In the genomic region with DNA sequence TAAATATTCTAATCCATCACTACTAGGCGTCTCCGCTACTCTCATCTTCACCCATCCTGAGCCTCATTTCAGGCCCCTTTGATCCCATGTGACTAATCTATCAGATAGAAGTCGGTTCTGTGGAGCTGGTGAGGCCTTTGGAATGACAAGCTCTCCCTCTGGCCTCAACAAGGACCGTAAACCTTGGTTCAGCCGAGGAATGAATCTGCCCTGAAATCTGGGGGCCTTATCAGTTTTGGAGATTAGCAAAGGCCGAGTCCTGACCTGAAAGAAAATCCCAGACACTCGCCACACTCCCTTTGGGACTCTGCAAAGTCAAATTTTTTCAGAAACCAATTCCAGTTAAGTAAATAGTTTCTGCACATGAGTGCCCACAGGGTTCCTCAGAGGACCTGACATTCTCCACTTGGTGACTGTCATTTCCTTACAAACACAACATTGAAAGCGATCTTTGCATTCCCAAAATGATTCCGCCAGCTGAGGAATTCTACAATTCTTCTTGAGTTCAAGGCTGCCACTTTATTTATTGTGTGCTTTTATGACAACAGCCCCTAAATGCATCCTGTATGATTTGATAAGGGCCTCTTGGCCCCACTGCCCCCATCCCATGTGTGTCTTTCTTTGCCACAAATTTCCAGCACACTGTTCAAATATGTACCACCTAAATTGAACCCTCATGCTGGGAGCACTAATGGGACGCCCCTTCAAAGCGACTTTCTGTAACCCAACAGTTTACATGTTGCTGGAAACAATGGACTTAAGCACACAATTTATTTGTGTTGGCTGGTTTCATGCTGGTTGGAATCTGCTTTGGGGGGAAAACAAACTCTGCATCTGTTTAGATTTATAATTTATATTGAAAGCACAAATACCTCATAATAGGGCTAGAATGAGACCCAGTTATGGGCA, we compare ENCODE assay signal across 28 cellular contexts. TPM values are rescaled to one million over a fixed set of nuclear protein-coding genes. Genes with fewer than 3 reads are reported as not detected.
DNase-seq lines count a peak whose midpoint lies in the region; ATAC-seq, FAIRE-seq and TF ChIP-seq lines count a peak whose summit lies in the region.
"Had no signal": no experiment of that assay in that cellular context is flagged by ENCODE, and none has a peak within 500 bp of the region (broad histone marks: within the 10 kb centered on the region; RNA-seq: fewer than 3 reads in every experiment).

No MANE protein-coding gene starts in this region.

- TF ChIP-seq RAD21 in GM12878 (IDR thresholded peaks at IDR 0.05; ENCODE audit: insufficient read depth, low read depth, low read length): no peak

- DNase-seq in ELF-1 (ENCODE audit: low read depth, low spot score): peak; percentile 55
- peak; percentile 62 for DNase-seq in NCI-H146 treated with DMSO at 0.1 percent for 48 hours (lab: John Stamatoyannopoulos, UW; ENCODE audit: unreplicated experiment)
- DNase-seq in GM12878 (ENCODE audit: low read depth, low spot score): no peak
- no peak for DNase-seq in NCI-H187 treated with DMSO at 0.1 percent for 48 hours (lab: John Stamatoyannopoulos, UW)
- no peak for DNase-seq in SK-N-DZ (ENCODE audit: low spot score)
- no peak for DNase-seq in stimulated activated CD4-positive, alpha-beta T cell treated with anti-CD3 and anti-CD28 coated beads, Interleukin-12 subunit alpha, Interleukin-12 subunit beta, amount 100 ng/mL, for 4 hours
- DNase-seq: activated CD4-positive, alpha-beta T cell treated with anti-CD3 and anti-CD28 coated beads for 4 hours; activated effector memory CD4-positive, alpha-beta T cell treated with Interleukin-2 at 50 U/mL for 16 hours; activated T-cell treated with anti-CD3 and anti-CD28 coated beads for 4 hours; aorta; central memory CD4-positive, alpha-beta T cell; dermis blood vessel endothelial cell; left ventricle myocardium superior; MM.1S; natural killer cell; ovary; retina; substantia nigra; upper lobe of right lung had no signal

- RAD21 ChIA-PET in GM12878 (lab: Charles Lee; ENCODE audit: unreplicated experiment): no interaction called here

- 33% methylated on average over 11 of the region's 11 CpGs for WGBS in GM12878 (ENCODE audit: insufficient coverage, insufficient replicate concordance, low lambda C conversion rate, missing lambda C conversion rate)

- H3K4me1 Mint-ChIP-seq in nephron: peaks cover 20% of the 10 kb centered on the region
- H3K4me1 Mint-ChIP-seq: natural killer cell had no signal

- no peaks in the 10 kb centered on the region for H3K36me3 Mint-ChIP-seq in nephron (ENCODE audit: low read depth)
- H3K36me3 Mint-ChIP-seq: activated naive CD8-positive, alpha-beta T cell; natural killer cell had no signal

- no peak for FAIRE-seq in GM12878 (lab: Jason Lieb, UNC)
- FAIRE-seq: GM18507, islet of Langerhans had no signal

- no peak for TF ChIP-seq CTCF in GM12878 (IDR thresholded peaks at IDR 0.05 in 2 of 3, conservative IDR thresholded peaks at IDR 0.05 in 1 of 3; ENCODE audit: control insufficient read depth in 2 of 3, extremely low read depth in 1 of 3, insufficient read depth in 1 of 3, low read depth in 3 of 3, low read length in 3 of 3)
- no peak for TF ChIP-seq CTCF in nephron (IDR thresholded peaks at IDR 0.05; ENCODE audit: unreplicated experiment in 3 of 3)

- no peak overlapping the region for H2AFZ ChIP-seq in GM12878 (ENCODE audit: control insufficient read depth, low read depth, low read length)

- H3K4me3 Mint-ChIP-seq in nephron: no peak overlapping the region
- H3K4me3 Mint-ChIP-seq: activated naive CD8-positive, alpha-beta T cell; natural killer cell; T-helper 2 cell treated with Interferon-gamma antibody and Interleukin-4, amounts not matched to agents 5 μg/mL and 100 μg/mL, for 36 hours had no signal

- in situ Hi-C loops in GM12878 (cut with MboI): no loop called here

- no peak for ATAC-seq in GM12878
- ATAC-seq: left ventricle myocardium superior, natural killer cell, SK-N-SH treated with all-trans-retinoic acid at 6 μM for 48 hours, upper lobe of right lung had no signal

- no peaks in the 10 kb centered on the region for H3K9me3 ChIP-seq in GM12878 (replicated peaks; ENCODE audit: control insufficient read depth, insufficient read depth, low read length)
- H3K9me3 ChIP-seq: BLaER1 treated with 17β-estradiol and CSF1 and Interleukin-3, amounts not matched to agents 10 nM and 100 nM; ovary; upper lobe of right lung had no signal

- intact Hi-C loops in GM12878 (cut with micrococcal nuclease; ENCODE audit: unreplicated experiment): no loop called here

- SMC1A ChIA-PET in GM12878 (lab: Charles Lee; ENCODE audit: uncharacterized antibody, unreplicated experiment): no interaction called here

- POLR2A ChIA-PET in GM12878 (lab: Charles Lee): interaction anchor here (0.7 kb wide), 1 partner anchor 48 kb away, joined by 3 read pairs; no protein-coding TSS in a partner anchor

- no peaks in the 10 kb centered on the region for H3K36me3 ChIP-seq in GM12878 (ENCODE audit: control insufficient read depth in 2 of 2, insufficient read depth in 2 of 2, low read length in 1 of 2)
- H3K36me3 ChIP-seq: BLaER1 treated with 17β-estradiol and CSF1 and Interleukin-3, amounts not matched to agents 10 nM and 100 nM; ovary; upper lobe of right lung had no signal

- no peaks in the 10 kb centered on the region for H3K79me2 ChIP-seq in GM12878 (ENCODE audit: control insufficient read depth, insufficient read depth, low read length)

- peaks cover 23% of the 10 kb centered on the region for H3K27me3 Mint-ChIP-seq in nephron (ENCODE audit: low read depth)

- H3K4me1 ChIP-seq in GM12878 (ENCODE audit: control insufficient read depth, insufficient read depth, low read length): no peaks in the 10 kb centered on the region
- H3K4me1 ChIP-seq: upper lobe of right lung had no signal

- no peak overlapping the region for H3K27ac ChIP-seq in GM12878 (ENCODE audit: control insufficient read depth, insufficient read depth)
- H3K27ac ChIP-seq: BLaER1 treated with 17β-estradiol and CSF1 and Interleukin-3, amounts not matched to agents 10 nM and 100 nM; KMS-11; ovary; upper lobe of right lung; VCaP had no signal

- peaks cover 0 to 4% of the 10 kb centered on the region in 2 experiments; a peak in 2 of 4 replicates for H3K27me3 ChIP-seq in GM12878 (replicated peaks in 1 of 2; ENCODE audit: control insufficient read depth in 2 of 2, insufficient read depth in 2 of 2, low read length in 1 of 2)
- H3K27me3 ChIP-seq: BLaER1 treated with 17β-estradiol and CSF1 and Interleukin-3, amounts not matched to agents 10 nM and 100 nM; ovary; upper lobe of right lung had no signal

- no peak overlapping the region for H3K4me2 ChIP-seq in GM12878 (ENCODE audit: control insufficient read depth, insufficient read depth)
- H3K4me2 ChIP-seq: BLaER1 treated with 17β-estradiol and CSF1 and Interleukin-3, amounts not matched to agents 10 nM and 100 nM; KMS-11 had no signal

- H3K27ac Mint-ChIP-seq in nephron: peak overlapping the region in 2 of 3 experiments; percentile 72 to 85
- H3K27ac Mint-ChIP-seq: activated naive CD8-positive, alpha-beta T cell; natural killer cell; T-helper 2 cell treated with Interferon-gamma antibody and Interleukin-4, amounts not matched to agents 5 μg/mL and 100 μg/mL, for 36 hours had no signal

- CTCF ChIA-PET in GM12878 (lab: Yijun Ruan, JAX): no interaction called here

- H3K9ac ChIP-seq in GM12878 (ENCODE audit: control insufficient read depth, insufficient read depth, low read length): no peak overlapping the region
- H3K9ac ChIP-seq: BLaER1 treated with 17β-estradiol and CSF1 and Interleukin-3, amounts not matched to agents 10 nM and 100 nM; KMS-11 had no signal

- H3K9me3 Mint-ChIP-seq in nephron: no peaks in the 10 kb centered on the region
- H3K9me3 Mint-ChIP-seq: natural killer cell; T-helper 2 cell treated with Interferon-gamma antibody and Interleukin-4, amounts not matched to agents 5 μg/mL and 100 μg/mL, for 36 hours had no signal

- no TSS peak for BruUV-seq in GM12878 (replicated peaks; lab: Mats Ljungman, UMichigan)

- no peaks in the 10 kb centered on the region for H4K20me1 ChIP-seq in GM12878 (ENCODE audit: control insufficient read depth, insufficient read depth)
- H4K20me1 ChIP-seq: BLaER1 treated with 17β-estradiol and CSF1 and Interleukin-3, amounts not matched to agents 10 nM and 100 nM had no signal

- TF ChIP-seq POLR2A in GM12878 (IDR thresholded peaks at IDR 0.05; ENCODE audit: low read depth, low read length): no peak

- TF ChIP-seq EP300 in GM12878 (IDR thresholded peaks at IDR 0.05; ENCODE audit: borderline replicate concordance in 1 of 2, control insufficient read depth in 1 of 2, low read depth in 2 of 2, low read length in 2 of 2): no peak

- no peak overlapping the region for H3K4me3 ChIP-seq in GM12878
- H3K4me3 ChIP-seq: BLaER1 treated with 17β-estradiol and CSF1 and Interleukin-3, amounts not matched to agents 10 nM and 100 nM; ovary; upper lobe of right lung had no signal

RNA-seq across cellular contexts. Expression of a gene that starts 10.0 kb away (rescaled TPM):
- total RNA-seq in GM12878 (2013; cell fraction: nucleolus; rRNA removed): not detected in 2 replicates
- total RNA-seq in GM12878 (2014; rRNA removed): not detected in 2 replicates
- not detected in 2 replicates for total RNA-seq in GM12878 (2014; rRNA removed; fragmentation: Illumina TruSeq; extraction: Trizol)
- 0.05 TPM in 1 of 2 replicates, not detected in the other for total RNA-seq in GM12878 (2021)
- polyA plus RNA-seq in GM12878 (2011; ENCODE audit: low read depth): 0.10 TPM
- polyA plus RNA-seq in GM12878 (2011; rRNA removed): not detected in 2 replicates
- polyA plus RNA-seq in GM12878 (2011; cell fraction: cytosol; rRNA removed): not detected in 2 replicates
- 0.07 TPM in 1 of 2 replicates, not detected in the other for polyA plus RNA-seq in GM12878 (2011; cell fraction: nucleus; rRNA removed)
- polyA plus RNA-seq in GM12878 (2012): 0.32 and 0.50 TPM in 2 replicates
- polyA plus RNA-seq in GM12878 (2014; fragmentation: Illumina TruSeq; extraction: Trizol): 0.07 TPM in 1 of 2 replicates, not detected in the other
- polyA plus RNA-seq in GM12878 (2014; fragmentation: Nextera tagmentation; extraction: Ambion mirVana): not detected
- 0.04 TPM in 1 of 2 replicates, not detected in the other for polyA plus RNA-seq in GM12878 (2014; rRNA removed)
- polyA plus RNA-seq in GM12878 (2016; fragmentation: Nextera tagmentation; extraction: Ambion mirVana): under 1 TPM; 0.17 to 0.55 TPM
- polyA minus RNA-seq in GM12878 (2011; rRNA and poly(A)+ RNA removed): not detected in 2 replicates
- polyA minus RNA-seq in GM12878 (2011; cell fraction: cytosol; rRNA and poly(A)+ RNA removed): not detected in 2 replicates
- not detected in 2 replicates for polyA minus RNA-seq in GM12878 (2011; cell fraction: nucleus; rRNA and poly(A)+ RNA removed)
- polyA plus RNA-seq in SK-N-DZ (2014; cell fraction: cytosol; rRNA removed): not detected in 2 replicates
- polyA plus RNA-seq in SK-N-DZ (2014; cell fraction: nucleus; rRNA removed): not detected in 2 replicates

RNA-seq across cellular contexts. Expression of a gene that starts 30.1 kb away (rescaled TPM):
- total RNA-seq in GM12878 (2013; cell fraction: nucleolus; rRNA removed): 5.4 and 5.5 TPM in 2 replicates
- total RNA-seq in GM12878 (2014; rRNA removed) (2.1 and 2.6 TPM in 2 replicates), GM12878 (2014; rRNA removed; fragmentation: Illumina TruSeq; extraction: Trizol) (3.0 and 3.1 TPM in 2 replicates), GM12878 (2021) (4.3 and 4.7 TPM in 2 replicates)
- polyA plus RNA-seq in GM12878 (2011; ENCODE audit: low read depth): 0.54 TPM
- polyA plus RNA-seq in GM12878 (2011; rRNA removed) (1.3 and 2.6 TPM in 2 replicates), GM12878 (2014; fragmentation: Illumina TruSeq; extraction: Trizol) (0.65 and 1.1 TPM in 2 replicates), GM12878 (2014; fragmentation: Nextera tagmentation; extraction: Ambion mirVana) (1 to 10 TPM in 1 of 2 experiments, under 1 TPM in 1; 0.57 to 1.9 TPM), GM12878 (2014; rRNA removed) (0.85 and 0.86 TPM in 2 replicates), GM12878 (2016; fragmentation: Nextera tagmentation; extraction: Ambion mirVana) (1 to 10 TPM; 2.5 to 3.0 TPM)
- polyA plus RNA-seq in GM12878 (2011; cell fraction: cytosol; rRNA removed): 0.57 and 0.67 TPM in 2 replicates
- polyA plus RNA-seq in GM12878 (2011; cell fraction: nucleus; rRNA removed): 0.55 and 0.63 TPM in 2 replicates
- polyA plus RNA-seq in GM12878 (2012): 0.60 and 0.88 TPM in 2 replicates
- 1.2 and 1.8 TPM in 2 replicates for polyA minus RNA-seq in GM12878 (2011; rRNA and poly(A)+ RNA removed)
- polyA minus RNA-seq in GM12878 (2011; cell fraction: cytosol; rRNA and poly(A)+ RNA removed): 1.2 and 1.6 TPM in 2 replicates
- 0.73 and 1.1 TPM in 2 replicates for polyA minus RNA-seq in GM12878 (2011; cell fraction: nucleus; rRNA and poly(A)+ RNA removed)
- 3.8 TPM in 2 replicates for polyA plus RNA-seq in SK-N-DZ (2014; cell fraction: cytosol; rRNA removed)
- polyA plus RNA-seq in SK-N-DZ (2014; cell fraction: nucleus; rRNA removed): 1.4 and 2.2 TPM in 2 replicates

Comparison
In these comparisons a context has a peak if more than half of its experiments do, and no peak if none do; other contexts are left out.
1. DNase-seq: peak in ELF-1 (single experiment) and NCI-H146 treated with DMSO at 0.1 percent for 48 hours (single experiment); none in GM12878 (single experiment), NCI-H187 treated with DMSO at 0.1 percent for 48 hours (single experiment), SK-N-DZ (single experiment) and stimulated activated CD4-positive, alpha-beta T cell treated with anti-CD3 and anti-CD28 coated beads, Interleukin-12 subunit alpha, Interleukin-12 subunit beta, amount 100 ng/mL, for 4 hours (single experiment).